12 cellular contexts compared by ENCODE assay signal in the genomic region with DNA sequence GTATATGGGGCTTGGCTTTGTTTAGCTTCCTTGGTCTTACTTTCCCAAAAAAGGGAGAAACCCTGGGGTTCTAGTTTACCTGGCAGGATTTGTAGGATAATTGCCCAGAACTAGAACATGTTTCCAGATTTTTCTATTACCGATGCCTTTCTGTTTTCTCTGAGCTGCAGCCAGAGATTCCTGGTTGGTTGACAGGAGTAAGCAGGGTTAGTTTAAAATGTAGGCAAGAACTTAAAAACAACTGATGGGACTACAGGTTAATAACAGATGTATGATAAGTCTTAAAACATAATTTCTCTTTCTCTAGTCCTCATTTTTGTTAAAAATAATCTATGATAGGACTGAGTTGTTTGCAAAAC. TPM values are rescaled to one million over a fixed set of nuclear protein-coding genes. Genes with fewer than 3 reads are reported as not detected.
A peak's percentile ranks its signal among the peaks of the same experiment; 100 is the strongest.
DNase-seq lines count a peak whose midpoint lies in the region; ATAC-seq and TF ChIP-seq lines count a peak whose summit lies in the region.
"Had no signal": no experiment of that assay in that cellular context is flagged by ENCODE, and none has a peak within 500 bp of the region (broad histone marks: within the 10 kb centered on the region; RNA-seq: fewer than 3 reads in every experiment).

No MANE protein-coding gene starts in this region.

- no peaks in the 10 kb centered on the region for H3K9me2 ChIP-seq in hepatocyte (replicated peaks; ENCODE audit: insufficient read depth)

- no peaks in the 10 kb centered on the region for H3K36me3 ChIP-seq in hepatocyte (replicated peaks; ENCODE audit: insufficient read depth, low read depth)
- H3K36me3 ChIP-seq in psoas muscle (ENCODE audit: insufficient read depth in 1 of 2, low read depth in 1 of 2): peaks cover 0 to 18% of the 10 kb centered on the region in 2 donors

- CTCF ChIA-PET in AG04450 (lab: Charles Lee): interaction anchor here (1.1 to 3.8 kb wide), 3 partner anchors 26 to 66 kb away, joined by 3 to 28 read pairs (median 13); no protein-coding TSS in a partner anchor

- peak overlapping the region; percentile 61 for H3K27ac ChIP-seq in AG04450 (ENCODE audit: low read depth, low read length)
- peak overlapping the region; percentile 90 for H3K27ac ChIP-seq in hepatocyte
- H3K27ac ChIP-seq in psoas muscle: peak overlapping the region; percentile 37

- H3K4me3 ChIP-seq in AG04450 (ENCODE audit: low read depth, low read length) (no peak overlapping the region), hepatocyte (no peak overlapping the region), psoas muscle (no peak overlapping the region)
- H3K4me3 ChIP-seq: left lung had no signal

- intact Hi-C loops in psoas muscle (cut with DNase I) (no loop called here), posterior cingulate gyrus (cut with DNase I) (no loop called here)

- DNase-seq in AG04450 (ENCODE audit: low read depth, low spot score) (no peak), NCI-H69 (lab: John Stamatoyannopoulos, UW) (peak; percentile 2), hepatocyte (ENCODE audit: low spot score) (no peak), psoas muscle (no peak), cortex of kidney (lab: John Stamatoyannopoulos, UW) (no peak), posterior cingulate gyrus (no peak), GDM1 (lab: John Stamatoyannopoulos, UW) (no peak), NCI-H2171 treated with DMSO at 0.1 percent for 48 hours (lab: John Stamatoyannopoulos, UW) (no peak)
- DNase-seq: amniotic stem cell; left lung; stimulated activated CD4-positive, alpha-beta T cell treated with anti-CD3 and anti-CD28 coated beads, Interleukin-12 subunit alpha, Interleukin-12 subunit beta, amount 100 ng/mL, for 4 hours; T1000 had no signal

- H3K79me2 ChIP-seq in hepatocyte: peaks cover 17% of the 10 kb centered on the region

- H4K20me1 ChIP-seq in hepatocyte (ENCODE audit: insufficient read depth, poor library complexity, severe bottlenecking): no peaks in the 10 kb centered on the region

- POLR2A ChIA-PET in AG04450 (lab: Yijun Ruan, JAX): interaction anchor here (2.2 kb wide), 1 partner anchor 23 kb away, joined by 12 read pairs; no protein-coding TSS in a partner anchor

- peak overlapping the region; percentile 45 for H3K4me2 ChIP-seq in hepatocyte

- ATAC-seq in psoas muscle: no peak

- H3K27me3 ChIP-seq in AG04450 (ENCODE audit: control insufficient read depth, insufficient read depth, low read length) (no peaks in the 10 kb centered on the region), hepatocyte (no peaks in the 10 kb centered on the region), psoas muscle (ENCODE audit: insufficient read depth in 3 of 3, low read length in 2 of 3) (no peaks in the 10 kb centered on the region)
- H3K27me3 ChIP-seq: left lung had no signal

- WGBS in hepatocyte (ENCODE audit: low lambda C conversion rate, missing lambda C conversion rate): 82% methylated on average over 1 of the region's 1 CpG
- WGBS in psoas muscle, 3 donors: 28 to 41% (median 30%) methylated on average over 1 of the region's 1 CpG

- TF ChIP-seq CTCF in AG04450 (IDR thresholded peaks at IDR 0.05; ENCODE audit: low read depth, low read length) (no peak), hepatocyte (IDR thresholded peaks at IDR 0.05; ENCODE audit: poor library complexity) (no peak), psoas muscle (IDR thresholded peaks at IDR 0.05) (no peak)

- H3K9me3 ChIP-seq in AG04450 (ENCODE audit: control insufficient read depth, insufficient read depth, low read length) (no peaks in the 10 kb centered on the region), hepatocyte (ENCODE audit: low read depth) (no peaks in the 10 kb centered on the region), psoas muscle (no peaks in the 10 kb centered on the region)
- H3K9me3 ChIP-seq: left lung had no signal

- no peak overlapping the region for H2AFZ ChIP-seq in hepatocyte

- H3K4me1 ChIP-seq in hepatocyte (ENCODE audit: insufficient read depth) (peaks cover 35% of the 10 kb centered on the region), psoas muscle (no peaks in the 10 kb centered on the region)

RNA-seq across cellular contexts. Expression of a gene that starts 38.9 kb away (rescaled TPM):
- 5.3 and 7.2 TPM in 2 replicates for polyA plus RNA-seq in AG04450 (2011; rRNA removed)
- polyA minus RNA-seq in AG04450 (2011; rRNA and poly(A)+ RNA removed): 2.3 and 3.5 TPM in 2 replicates
- 18.1 and 22.5 TPM in 2 replicates for total RNA-seq in hepatocyte
- 17.9 and 18.8 TPM in 2 replicates for polyA plus RNA-seq in hepatocyte
- total RNA-seq in psoas muscle: 1 to 10 TPM; 3.0 to 4.1 (median 3.1) TPM
- polyA plus RNA-seq in psoas muscle: 1 to 10 TPM; 1.3 to 2.9 (median 2.0) TPM

RNA-seq across cellular contexts. Expression of a gene that starts 48.6 kb away (rescaled TPM):
- polyA plus RNA-seq in AG04450 (2011; rRNA removed): 105 and 125 TPM in 2 replicates
- polyA minus RNA-seq in AG04450 (2011; rRNA and poly(A)+ RNA removed): 93.1 and 137 TPM in 2 replicates
- 98.8 and 107 TPM in 2 replicates for total RNA-seq in hepatocyte
- 191 and 231 TPM in 2 replicates for polyA plus RNA-seq in hepatocyte
- total RNA-seq in psoas muscle: 10 to 100 TPM; 19.4 to 29.0 (median 23.4) TPM
- polyA plus RNA-seq in psoas muscle: 10 to 100 TPM; 13.2 to 17.0 (median 13.2) TPM

Comparison
In these comparisons a context has a peak if more than half of its experiments do, and no peak if none do; other contexts are left out.
1. H3K27ac ChIP-seq: peak in every context shown above with its lines; median percentile 90 in hepatocyte; 61 in AG04450; 37 in psoas muscle.